ENCODE assay signal across 12 cellular contexts in the genomic region with DNA sequence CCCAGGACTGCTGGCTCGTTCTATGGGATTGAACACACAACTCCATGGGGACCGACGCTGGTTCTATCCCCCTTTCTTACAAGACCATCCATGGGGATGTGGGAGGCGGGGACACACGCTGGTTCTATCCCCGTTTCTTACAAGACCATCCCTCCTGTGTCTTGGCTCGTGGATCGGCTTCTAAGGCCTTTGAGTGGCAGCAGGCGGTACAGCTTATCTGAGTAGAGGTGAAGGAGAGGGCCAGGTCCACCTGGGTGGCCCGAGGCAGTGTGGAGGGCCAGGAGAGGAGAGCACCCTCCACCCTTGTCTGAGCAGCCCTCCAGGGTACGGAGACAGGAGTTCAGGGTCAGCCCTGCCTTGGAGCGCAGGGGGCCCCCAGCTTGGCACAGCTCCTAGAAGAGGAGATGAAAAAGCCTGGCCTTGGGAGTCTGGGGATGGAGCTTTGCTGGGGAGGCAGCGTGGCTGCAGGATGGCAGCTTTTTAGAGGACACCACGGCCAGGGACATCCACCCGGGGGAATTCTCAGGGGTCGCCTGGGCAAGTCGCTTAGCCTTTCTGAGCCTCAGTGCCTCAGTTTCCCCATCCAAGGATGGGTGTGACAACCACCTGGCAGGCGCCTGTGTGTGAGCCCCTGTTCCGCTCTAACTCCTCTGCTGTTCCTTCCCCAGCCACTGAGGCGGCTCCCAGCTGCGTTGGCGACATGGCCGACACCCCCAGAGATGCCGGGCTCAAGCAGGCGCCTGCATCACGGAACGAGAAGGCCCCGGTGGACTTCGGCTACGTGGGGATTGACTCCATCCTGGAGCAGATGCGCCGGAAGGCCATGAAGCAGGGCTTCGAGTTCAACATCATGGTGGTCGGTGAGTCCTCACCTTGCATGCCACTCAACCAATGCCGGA.
DNase-seq lines count a peak whose midpoint lies in the region; ATAC-seq and TF ChIP-seq lines count a peak whose summit lies in the region.
"Had no signal": no experiment of that assay in that cellular context is flagged by ENCODE, and none has a peak within 500 bp of the region (broad histone marks: within the 10 kb centered on the region; RNA-seq: fewer than 3 reads in every experiment).

No MANE protein-coding gene starts in this region.

- H2BK120ac ChIP-seq in neuronal stem cell (ENCODE audit: low read depth, low read length) = no peak overlapping the region

- H3K4me2 ChIP-seq in neuronal stem cell (ENCODE audit: insufficient read depth, low read length, poor library complexity, severe bottlenecking) = no peak overlapping the region

- ATAC-seq in CD4-positive, CD25-positive, alpha-beta regulatory T cell (ENCODE audit: low read depth in 2 of 2) = no peak
- no peak for ATAC-seq in effector memory CD8-positive, alpha-beta T cell (replicated peaks)
- no peak for ATAC-seq in HG02840 (IDR thresholded peaks at IDR 0.05; ENCODE audit: low FRiP score, unreplicated experiment)
- ATAC-seq in GM19023 (IDR thresholded peaks at IDR 0.05; ENCODE audit: unreplicated experiment) = no peak
- ATAC-seq: psoas muscle had no signal

- H3K9me3 ChIP-seq in CD4-positive, CD25-positive, alpha-beta regulatory T cell (ENCODE audit: control insufficient read depth in 2 of 2, low read length in 2 of 2) = no peaks in the 10 kb centered on the region
- peaks cover 0 to 3% of the 10 kb centered on the region in 2 donors for H3K9me3 ChIP-seq in neuronal stem cell (replicated peaks in 1 of 2; ENCODE audit: control insufficient read depth in 2 of 2, insufficient read depth in 1 of 2, low read depth in 1 of 2, low read length in 2 of 2)
- H3K9me3 ChIP-seq: psoas muscle had no signal

- WGBS in neuronal stem cell (ENCODE audit: extremely low coverage in 2 of 2, insufficient read length in 2 of 2, insufficient replicate concordance in 1 of 2), 2 donors = no CpG with 5 or more reads among the region's 35 CpGs

- H4K91ac ChIP-seq in neuronal stem cell (ENCODE audit: low read depth, low read length, poor library complexity) = peak overlapping the region; percentile 59

- no peaks in the 10 kb centered on the region for H3K27me3 ChIP-seq in CD4-positive, CD25-positive, alpha-beta regulatory T cell (ENCODE audit: control insufficient read depth, insufficient read depth, low read length)
- H3K27me3 ChIP-seq in neuronal stem cell (ENCODE audit: control insufficient read depth in 3 of 3, insufficient read depth in 3 of 3, low read depth in 1 of 3, low read length in 3 of 3) = no peaks in the 10 kb centered on the region

- H3K4me1 ChIP-seq in CD4-positive, CD25-positive, alpha-beta regulatory T cell (ENCODE audit: control insufficient read depth, insufficient read depth, low read length, poor library complexity, severe bottlenecking) = peaks cover 61% of the 10 kb centered on the region
- H3K4me1 ChIP-seq in neuronal stem cell (ENCODE audit: control insufficient read depth in 2 of 2, insufficient read depth in 1 of 2, low read depth in 1 of 2, low read length in 2 of 2) = peaks cover 20 to 29% of the 10 kb centered on the region in 2 donors

- H3K18ac ChIP-seq in neuronal stem cell (ENCODE audit: low read length) = peak overlapping the region; percentile 44

- peak; percentile 4 for TF ChIP-seq POLR2A in GM18951 (IDR thresholded peaks at IDR 0.05; ENCODE audit: extremely low read depth, insufficient read depth, insufficient read length)

- H3K4me3 ChIP-seq in CD4-positive, CD25-positive, alpha-beta regulatory T cell (ENCODE audit: low read depth, low read length) = no peak overlapping the region
- no peak overlapping the region for H3K4me3 ChIP-seq in neuronal stem cell (ENCODE audit: low read length in 2 of 2)
- H3K4me3 ChIP-seq: psoas muscle had no signal

- H3K4me3 Mint-ChIP-seq in CD4-positive, CD25-positive, alpha-beta regulatory T cell = peak overlapping the region in 2 of 4 donors; percentile 29 to 76
- H3K4me3 Mint-ChIP-seq in effector memory CD8-positive, alpha-beta T cell = no peak overlapping the region

- no peak overlapping the region for H3K27ac ChIP-seq in CD4-positive, CD25-positive, alpha-beta regulatory T cell (ENCODE audit: insufficient read depth, low read length, poor library complexity, severe bottlenecking)
- H3K27ac ChIP-seq in neuronal stem cell (replicated peaks; ENCODE audit: low read length) = no peak overlapping the region
- H3K27ac ChIP-seq: psoas muscle had no signal

- H3K4ac ChIP-seq in neuronal stem cell (ENCODE audit: low read length) = no peak overlapping the region

- H2AFZ ChIP-seq in neuronal stem cell (ENCODE audit: low read length) = no peak overlapping the region

- peaks cover 45% of the 10 kb centered on the region for H3K79me1 ChIP-seq in neuronal stem cell (ENCODE audit: low read depth, low read length)

- H3K36me3 ChIP-seq in CD4-positive, CD25-positive, alpha-beta regulatory T cell (ENCODE audit: control insufficient read depth, insufficient read depth, low read length) = peaks cover 66% of the 10 kb centered on the region
- H3K36me3 ChIP-seq in neuronal stem cell (replicated peaks in 1 of 2; ENCODE audit: control insufficient read depth in 2 of 2, insufficient read depth in 2 of 2, low read length in 2 of 2) = peaks cover 32 to 84% of the 10 kb centered on the region in 2 donors

- H3K23ac ChIP-seq in neuronal stem cell (ENCODE audit: low read depth, low read length, poor library complexity) = peak overlapping the region; percentile 50

- H3K27me3 Mint-ChIP-seq in CD4-positive, CD25-positive, alpha-beta regulatory T cell = no peaks in the 10 kb centered on the region
- H3K27me3 Mint-ChIP-seq in effector memory CD8-positive, alpha-beta T cell = no peaks in the 10 kb centered on the region

- H3K4me1 Mint-ChIP-seq in CD4-positive, CD25-positive, alpha-beta regulatory T cell = peaks cover 0 to 54% (median 27%) of the 10 kb centered on the region in 4 donors
- H3K4me1 Mint-ChIP-seq in effector memory CD8-positive, alpha-beta T cell (ENCODE audit: low read depth in 2 of 2) = peaks cover 36 to 42% of the 10 kb centered on the region in 2 donors

- in situ Hi-C loops in GM18951 (cut with MboI; ENCODE audit: low sequenced_read_pairs, unreplicated experiment) = no loop called here

- no peak for DNase-seq in CD4-positive, CD25-positive, alpha-beta regulatory T cell
- no peak for DNase-seq in effector memory CD8-positive, alpha-beta T cell
- DNase-seq in neuronal stem cell (ENCODE audit: low spot score) (no peak), AG20443 (ENCODE audit: low spot score) (no peak)
- DNase-seq: mammary epithelial cell; NCI-H1048; NK-92 treated with Interleukin-12 subunit alpha and Interleukin-12 subunit beta, amount 100 ng/mL, for 24 hours; psoas muscle; stimulated activated CD8-positive, alpha-beta memory T cell treated with anti-CD3 and anti-CD28 coated beads, Interleukin-4, amount 100 ng/mL, for 48 hours had no signal

- peaks cover 10% of the 10 kb centered on the region for H3K36me3 Mint-ChIP-seq in CD4-positive, CD25-positive, alpha-beta regulatory T cell
- H3K36me3 Mint-ChIP-seq in effector memory CD8-positive, alpha-beta T cell (ENCODE audit: insufficient read depth) = peaks cover 28% of the 10 kb centered on the region

- peaks cover 0 to 1% (median 0%) of the 10 kb centered on the region in 7 donors for H3K9me3 Mint-ChIP-seq in CD4-positive, CD25-positive, alpha-beta regulatory T cell
- H3K9me3 Mint-ChIP-seq in effector memory CD8-positive, alpha-beta T cell = no peaks in the 10 kb centered on the region

- peak overlapping the region; percentile 51 for H2BK15ac ChIP-seq in neuronal stem cell (ENCODE audit: low read length)

- H3K9ac ChIP-seq in neuronal stem cell (ENCODE audit: low read depth, low read length, poor library complexity) = peak overlapping the region; percentile 78

- H4K8ac ChIP-seq in neuronal stem cell (ENCODE audit: low read depth, low read length) = no peak overlapping the region

- H3K27ac Mint-ChIP-seq in CD4-positive, CD25-positive, alpha-beta regulatory T cell = peak overlapping the region; percentile 56 to 81 (median 65)
- peak overlapping the region; percentile 25 to 89 for H3K27ac Mint-ChIP-seq in effector memory CD8-positive, alpha-beta T cell

- no peak overlapping the region for H2BK12ac ChIP-seq in neuronal stem cell (ENCODE audit: low read length)

- peak overlapping the region; percentile 69 for H2BK5ac ChIP-seq in neuronal stem cell (ENCODE audit: low read length)

- H2AK5ac ChIP-seq in neuronal stem cell (ENCODE audit: low read depth, low read length) = peak overlapping the region; percentile 86

- H3K14ac ChIP-seq in neuronal stem cell (ENCODE audit: low read length) = peak overlapping the region; percentile 39
